10 cellular contexts compared by ENCODE assay signal in genomic region chr14:61388173-61388975, GRCh38.
DNase-seq lines count a peak whose midpoint lies in the region; ATAC-seq and TF ChIP-seq lines count a peak whose summit lies in the region.
"Had no signal": no experiment of that assay in that cellular context is flagged by ENCODE, and none has a peak within 500 bp of the region (broad histone marks: within the 10 kb centered on the region; RNA-seq: fewer than 3 reads in every experiment).

No MANE protein-coding gene starts in this region.

- DNase-seq in ELR (ENCODE audit: low read depth) (peak; percentile 5), HS-5 (ENCODE audit: low read depth) (peak; percentile 57), left ventricle myocardium superior (no peak), type B pancreatic cell (ENCODE audit: extremely low spot score, unreplicated experiment) (no peak), coronary artery (ENCODE audit: low spot score) (no peak), G401 (ENCODE audit: low spot score) (no peak)
- peak; percentile 27 to 33 for DNase-seq in activated CD4-positive, alpha-beta T cell treated with anti-CD3 and anti-CD28 coated beads, Interleukin-2, amount 50 U/mL, for 24 hours (ENCODE audit: low read depth in 1 of 2, low spot score in 1 of 2)

- H3K4me1 Mint-ChIP-seq in type B pancreatic cell (ENCODE audit: unreplicated experiment) = peaks cover 7% of the 10 kb centered on the region

- peak overlapping the region; percentile 19 for H3K4me3 Mint-ChIP-seq in type B pancreatic cell

- H3K36me3 Mint-ChIP-seq in type B pancreatic cell = no peaks in the 10 kb centered on the region

- in situ Hi-C loops in G401 (cut with HindIII; ENCODE audit: low sequenced_read_pairs) = no loop called here

- intact Hi-C loops in left ventricle myocardium superior (cut with micrococcal nuclease) = no loop called here

- H3K27ac Mint-ChIP-seq in type B pancreatic cell = no peak overlapping the region

- no peaks in the 10 kb centered on the region for H3K27me3 Mint-ChIP-seq in type B pancreatic cell

- no peak overlapping the region for H3K4me3 ChIP-seq in coronary artery
- H3K4me3 ChIP-seq: lung had no signal

- ATAC-seq in GM21367 (IDR thresholded peaks at IDR 0.05; ENCODE audit: unreplicated experiment) (peak; percentile 54), left ventricle myocardium superior (peak; percentile 25)
- ATAC-seq: Panc1 had no signal

- H3K27ac ChIP-seq in coronary artery = peak overlapping the region in 1 of 2 donors; percentile 60

- no peaks in the 10 kb centered on the region for H3K9me3 Mint-ChIP-seq in type B pancreatic cell

- no peak for TF ChIP-seq CTCF in type B pancreatic cell (conservative IDR thresholded peaks at IDR 0.05)
- no peak for TF ChIP-seq CTCF in coronary artery (IDR thresholded peaks at IDR 0.05)

Comparison
In these comparisons a context has a peak if more than half of its experiments do, and no peak if none do; other contexts are left out.
1. DNase-seq: peak in ELR (single experiment), HS-5 (single experiment) and activated CD4-positive, alpha-beta T cell treated with anti-CD3 and anti-CD28 coated beads, Interleukin-2, amount 50 U/mL, for 24 hours (2 of 2); none in left ventricle myocardium superior (single experiment), type B pancreatic cell (single experiment), coronary artery (single experiment) and G401 (single experiment).